In the genomic region with DNA sequence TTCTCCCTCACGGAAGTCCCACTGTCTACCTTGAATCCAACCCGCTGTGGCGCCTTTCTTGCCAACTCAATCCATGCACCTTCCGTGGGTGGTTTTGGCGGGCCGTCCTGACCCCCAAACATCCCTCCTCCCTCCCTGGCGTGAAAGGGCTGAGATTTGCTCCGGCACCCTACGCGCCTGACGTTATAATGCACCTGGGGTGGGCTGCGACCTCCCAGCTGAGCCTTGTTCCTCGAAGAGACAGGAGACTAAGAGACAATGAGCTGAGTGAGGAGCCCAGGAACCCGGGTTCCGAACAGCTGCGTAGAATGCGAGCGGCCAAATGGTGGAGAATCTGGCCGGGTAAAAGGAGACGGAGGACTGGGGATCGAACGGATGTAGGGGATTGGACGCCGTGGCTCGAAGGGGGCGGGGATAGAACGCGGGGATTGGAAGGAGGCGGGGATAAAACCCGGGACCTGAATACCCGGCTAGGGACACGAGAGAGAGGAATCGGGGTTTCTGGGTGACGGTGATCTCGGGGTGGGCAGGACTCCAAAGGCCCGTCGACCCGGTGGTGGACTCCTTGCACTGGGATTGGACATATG, we compare ENCODE assay signal across 8 cellular contexts. TPM values are rescaled to one million over a fixed set of nuclear protein-coding genes. Genes with fewer than 3 reads are reported as not detected.
DNase-seq lines count a peak whose midpoint lies in the region; ATAC-seq and TF ChIP-seq lines count a peak whose summit lies in the region.

A gene (plus strand): TSS at position 461 of the 587 bp plus-strand sequence. CDS start 1,137 bp downstream, outside the sequence.

- TF ChIP-seq CTCF in left lung (IDR thresholded peaks at IDR 0.05): no peak

- no peaks in the 10 kb centered on the region for H3K9me3 ChIP-seq in CD8-positive, alpha-beta memory T cell (ENCODE audit: low read length)
- H3K9me3 ChIP-seq in ectodermal cell (ENCODE audit: control insufficient read depth, low read length) (no peaks in the 10 kb centered on the region), left lung (no peaks in the 10 kb centered on the region)

- H3K4me3 Mint-ChIP-seq in CD8-positive, alpha-beta memory T cell: peak within 1 kb of the TSS; percentile 80 to 87 (median 84)

- CTCF ChIA-PET in CD8-positive, alpha-beta memory T cell (lab: Charles Lee): interaction anchor here (1.4 to 1.7 kb wide), 2 partner anchors 10 kb away, joined by 3 to 5 read pairs; no protein-coding TSS in a partner anchor

- H3K9me3 Mint-ChIP-seq in CD8-positive, alpha-beta memory T cell: no peaks in the 10 kb centered on the region

- peaks cover under 1% of the 10 kb centered on the region for H3K36me3 ChIP-seq in CD8-positive, alpha-beta memory T cell (ENCODE audit: insufficient read depth, low read length)
- H3K36me3 ChIP-seq in ectodermal cell (ENCODE audit: control insufficient read depth, insufficient read depth, low read length) (peaks cover 18% of the 10 kb centered on the region), left lung (peaks cover 0 to 27% of the 10 kb centered on the region in 2 donors)

- H3K36me3 Mint-ChIP-seq in CD8-positive, alpha-beta memory T cell: peaks cover 2 to 23% (median 3%) of the 10 kb centered on the region in 3 donors

- H3K4me1 ChIP-seq in CD8-positive, alpha-beta memory T cell (ENCODE audit: insufficient read depth, low read length): peaks cover 17% of the 10 kb centered on the region
- peaks cover 3% of the 10 kb centered on the region for H3K4me1 ChIP-seq in ectodermal cell (ENCODE audit: control insufficient read depth, insufficient read depth, low read length)
- H3K4me1 ChIP-seq in left lung: peaks cover 13 to 35% of the 10 kb centered on the region in 2 donors

- H3K27ac Mint-ChIP-seq in CD8-positive, alpha-beta memory T cell: peak within 1 kb of the TSS in 7 of 8 donors; percentile 6 to 86 (median 54)

- no peak within 1 kb of the TSS for H3K27ac ChIP-seq in CD8-positive, alpha-beta memory T cell (ENCODE audit: low read depth, low read length)
- H3K27ac ChIP-seq in ectodermal cell (ENCODE audit: insufficient read depth, low read depth, low read length, poor library complexity, severe bottlenecking) (peak within 1 kb of the TSS; percentile 45), left lung (peak within 1 kb of the TSS; percentile 61 to 62)

- peak; percentile 83 for ATAC-seq in left lung
- ATAC-seq in GM18517 (IDR thresholded peaks at IDR 0.05; ENCODE audit: unreplicated experiment): no peak
- no peak for ATAC-seq in HG03139 (IDR thresholded peaks at IDR 0.05; ENCODE audit: unreplicated experiment)

- intact Hi-C loops in left lung (cut with DNase I): no loop called here

- no peaks in the 10 kb centered on the region for H3K27me3 ChIP-seq in CD8-positive, alpha-beta memory T cell (ENCODE audit: insufficient read depth, low read length, poor library complexity, severe bottlenecking)
- H3K27me3 ChIP-seq in ectodermal cell (ENCODE audit: control insufficient read depth, insufficient read depth, low read length, poor library complexity, severe bottlenecking) (no peaks in the 10 kb centered on the region), left lung (peaks cover 4 to 44% of the 10 kb centered on the region in 2 donors)

- WGBS in ectodermal cell, 2 experiments: 9 to 10% methylated on average over 38 of the region's 38 CpGs

- peak within 1 kb of the TSS; percentile 47 for H3K4me3 ChIP-seq in CD8-positive, alpha-beta memory T cell (ENCODE audit: low read length)
- H3K4me3 ChIP-seq in ectodermal cell (ENCODE audit: insufficient read depth, low read depth, low read length) (peak within 1 kb of the TSS; percentile 69), left lung (peak within 1 kb of the TSS; percentile 39)

- H3K27me3 Mint-ChIP-seq in CD8-positive, alpha-beta memory T cell: peaks cover 21 to 24% of the 10 kb centered on the region in 2 donors

- peak; percentile 16 to 64 (median 39) for DNase-seq in CD8-positive, alpha-beta memory T cell
- DNase-seq in NCI-H1694 treated with DMSO at 0.1 percent for 48 hours (lab: John Stamatoyannopoulos, UW): peak; percentile 90
- DNase-seq in activated CD4-positive, alpha-beta T cell treated with anti-CD3 and anti-CD28 coated beads, Interleukin-2, amount 50 U/mL, for 1 hour: peak; percentile 54
- peak in 1 of 2 donors; percentile 73 for DNase-seq in left lung
- DNase-seq in stimulated activated CD4-positive, alpha-beta T cell treated with anti-CD3 and anti-CD28 coated beads, Interleukin-1b, Interleukin-23, amount 100 ng/mL, for 48 hours: peak; percentile 71

- POLR2A ChIA-PET in CD8-positive, alpha-beta memory T cell (lab: Charles Lee): no interaction called here

- peaks cover 14 to 31% (median 14%) of the 10 kb centered on the region in 3 donors for H3K4me1 Mint-ChIP-seq in CD8-positive, alpha-beta memory T cell

RNA-seq across cellular contexts. Expression of the gene that starts here (rescaled TPM):
- total RNA-seq in CD8-positive, alpha-beta memory T cell: under 1 TPM; 0.66 to 0.84 TPM
- not detected for polyA plus RNA-seq in CD8-positive, alpha-beta memory T cell
- polyA plus RNA-seq in ectodermal cell (2013, experiment 1 of 4): 133 TPM
- polyA plus RNA-seq in ectodermal cell (2013, experiment 2 of 4): 141 TPM
- 97.6 TPM for polyA plus RNA-seq in ectodermal cell (2013, experiment 3 of 4)
- polyA plus RNA-seq in ectodermal cell (2013, experiment 4 of 4): 112 TPM
- 10 to 100 TPM in 1 of 2 donors, 1 to 10 TPM in 1; 6.2 to 11.3 TPM for total RNA-seq in left lung

Comparison
In these comparisons a context has a peak if more than half of its experiments do, and no peak if none do; other contexts are left out.
1. Peak in DNase-seq and H3K4me3 ChIP-seq in CD8-positive, alpha-beta memory T cell; RNA of the gene not detected or under 1 TPM.